In the genomic region with DNA sequence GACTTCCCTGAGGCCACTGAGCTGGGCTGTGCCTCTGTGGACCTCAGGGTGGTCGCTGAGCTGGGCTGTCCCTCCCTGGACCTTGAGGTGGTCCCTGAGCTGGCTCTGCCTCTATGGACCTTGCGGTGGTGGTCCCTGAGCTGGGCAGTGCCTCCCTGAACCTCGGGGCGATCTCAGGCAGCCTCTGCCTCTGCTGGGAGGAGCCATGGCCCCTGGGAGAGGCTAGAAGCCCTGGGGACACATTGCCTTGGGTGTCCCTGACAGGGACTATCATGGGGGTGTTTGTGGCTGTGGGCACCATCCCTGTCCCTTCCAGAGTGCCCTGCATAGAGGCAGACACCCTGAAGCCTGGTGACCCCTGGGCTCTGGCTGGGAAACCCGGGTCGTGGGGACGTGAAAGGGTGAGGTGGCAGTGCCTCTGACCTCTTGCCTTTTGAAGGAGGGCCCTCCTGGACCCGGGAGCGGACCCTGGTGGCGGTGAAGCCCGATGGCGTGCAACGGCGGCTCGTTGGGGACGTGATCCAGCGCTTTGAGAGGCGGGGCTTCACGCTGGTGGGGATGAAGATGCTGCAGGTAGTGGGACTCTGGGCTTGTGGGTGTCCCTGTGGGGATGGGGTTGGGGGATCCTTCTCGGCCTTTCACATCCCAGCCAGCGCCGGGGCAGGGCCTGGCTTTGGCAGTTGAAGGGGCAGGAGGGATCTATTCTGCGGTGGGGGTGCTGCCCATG, we compare ENCODE assay signal across 1 cellular context.
TF ChIP-seq lines count a peak whose summit lies in the region.

No MANE protein-coding gene starts in this region.

TF ChIP-seq in K562, 482 proteins besides CTCF, POLR2A, EP300 and RAD21 (continued from another document and continues in another):
- TF ChIP-seq, protein P1, sequence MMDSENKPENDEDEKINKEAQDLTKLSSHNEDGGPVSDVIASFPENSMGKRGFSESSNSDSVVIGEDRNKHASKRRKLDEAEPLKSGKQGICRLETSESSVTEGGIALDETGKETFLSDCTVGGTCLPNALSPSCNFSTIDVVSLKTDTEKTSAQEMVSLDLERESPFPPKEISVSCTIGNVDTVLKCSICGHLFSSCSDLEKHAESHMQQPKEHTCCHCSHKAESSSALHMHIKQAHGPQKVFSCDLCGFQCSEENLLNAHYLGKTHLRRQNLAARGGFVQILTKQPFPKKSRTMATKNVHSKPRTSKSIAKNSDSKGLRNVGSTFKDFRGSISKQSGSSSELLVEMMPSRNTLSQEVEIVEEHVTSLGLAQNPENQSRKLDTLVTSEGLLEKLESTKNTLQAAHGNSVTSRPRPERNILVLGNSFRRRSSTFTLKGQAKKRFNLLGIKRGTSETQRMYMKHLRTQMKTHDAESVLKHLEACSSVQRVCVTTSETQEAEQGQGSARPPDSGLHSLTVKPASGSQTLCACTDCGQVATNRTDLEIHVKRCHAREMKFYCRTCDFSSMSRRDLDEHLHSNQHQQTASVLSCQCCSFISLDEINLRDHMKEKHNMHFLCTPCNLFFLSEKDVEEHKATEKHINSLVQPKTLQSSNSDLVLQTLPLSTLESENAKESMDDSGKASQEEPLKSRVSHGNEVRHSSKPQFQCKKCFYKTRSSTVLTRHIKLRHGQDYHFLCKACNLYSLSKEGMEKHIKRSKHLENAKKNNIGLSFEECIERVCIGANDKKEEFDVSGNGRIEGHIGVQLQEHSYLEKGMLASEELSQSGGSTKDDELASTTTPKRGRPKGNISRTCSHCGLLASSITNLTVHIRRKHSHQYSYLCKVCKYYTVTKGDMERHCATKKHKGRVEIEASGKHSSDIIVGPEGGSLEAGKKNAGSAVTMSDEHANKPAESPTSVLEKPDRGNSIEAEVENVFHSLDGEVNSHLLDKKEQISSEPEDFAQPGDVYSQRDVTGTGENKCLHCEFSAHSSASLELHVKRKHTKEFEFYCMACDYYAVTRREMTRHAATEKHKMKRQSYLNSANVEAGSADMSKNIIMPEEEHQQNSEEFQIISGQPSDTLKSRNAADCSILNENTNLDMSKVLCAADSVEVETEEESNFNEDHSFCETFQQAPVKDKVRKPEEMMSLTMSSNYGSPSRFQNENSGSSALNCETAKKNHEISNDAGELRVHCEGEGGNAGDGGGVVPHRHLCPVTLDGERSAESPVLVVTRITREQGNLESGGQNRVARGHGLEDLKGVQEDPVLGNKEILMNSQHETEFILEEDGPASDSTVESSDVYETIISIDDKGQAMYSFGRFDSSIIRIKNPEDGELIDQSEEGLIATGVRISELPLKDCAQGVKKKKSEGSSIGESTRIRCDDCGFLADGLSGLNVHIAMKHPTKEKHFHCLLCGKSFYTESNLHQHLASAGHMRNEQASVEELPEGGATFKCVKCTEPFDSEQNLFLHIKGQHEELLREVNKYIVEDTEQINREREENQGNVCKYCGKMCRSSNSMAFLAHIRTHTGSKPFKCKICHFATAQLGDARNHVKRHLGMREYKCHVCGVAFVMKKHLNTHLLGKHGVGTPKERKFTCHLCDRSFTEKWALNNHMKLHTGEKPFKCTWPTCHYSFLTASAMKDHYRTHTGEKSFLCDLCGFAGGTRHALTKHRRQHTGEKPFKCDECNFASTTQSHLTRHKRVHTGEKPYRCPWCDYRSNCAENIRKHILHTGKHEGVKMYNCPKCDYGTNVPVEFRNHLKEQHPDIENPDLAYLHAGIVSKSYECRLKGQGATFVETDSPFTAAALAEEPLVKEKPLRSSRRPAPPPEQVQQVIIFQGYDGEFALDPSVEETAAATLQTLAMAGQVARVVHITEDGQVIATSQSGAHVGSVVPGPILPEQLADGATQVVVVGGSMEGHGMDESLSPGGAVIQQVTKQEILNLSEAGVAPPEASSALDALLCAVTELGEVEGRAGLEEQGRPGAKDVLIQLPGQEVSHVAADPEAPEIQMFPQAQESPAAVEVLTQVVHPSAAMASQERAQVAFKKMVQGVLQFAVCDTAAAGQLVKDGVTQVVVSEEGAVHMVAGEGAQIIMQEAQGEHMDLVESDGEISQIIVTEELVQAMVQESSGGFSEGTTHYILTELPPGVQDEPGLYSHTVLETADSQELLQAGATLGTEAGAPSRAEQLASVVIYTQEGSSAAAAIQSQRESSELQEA (IDR thresholded peaks at IDR 0.05; ENCODE audit: low read depth): peak; percentile 87
- no peak for TF ChIP-seq NR1H2 (CRISPR knock-in tag; IDR thresholded peaks at IDR 0.05)
- TF ChIP-seq CXXC5 (CRISPR knock-in tag; IDR thresholded peaks at IDR 0.05): 0 out of 2 replicates have a peak, but pooled peaks have one; percentile 20
- no peak for TF ChIP-seq ZNF212 (CRISPR knock-in tag; IDR thresholded peaks at IDR 0.05)
- no peak for TF ChIP-seq ZNF224 (CRISPR knock-in tag; IDR thresholded peaks at IDR 0.05)
- no peak for TF ChIP-seq NCOA4 (IDR thresholded peaks at IDR 0.05; ENCODE audit: partially characterized antibody)
- TF ChIP-seq, protein P2, sequence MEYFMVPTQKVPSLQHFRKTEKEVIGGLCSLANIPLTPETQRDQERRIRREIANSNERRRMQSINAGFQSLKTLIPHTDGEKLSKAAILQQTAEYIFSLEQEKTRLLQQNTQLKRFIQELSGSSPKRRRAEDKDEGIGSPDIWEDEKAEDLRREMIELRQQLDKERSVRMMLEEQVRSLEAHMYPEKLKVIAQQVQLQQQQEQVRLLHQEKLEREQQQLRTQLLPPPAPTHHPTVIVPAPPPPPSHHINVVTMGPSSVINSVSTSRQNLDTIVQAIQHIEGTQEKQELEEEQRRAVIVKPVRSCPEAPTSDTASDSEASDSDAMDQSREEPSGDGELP (CRISPR knock-in tag; IDR thresholded peaks at IDR 0.05; ENCODE audit: borderline replicate concordance): no peak
- no peak for TF ChIP-seq ZNF140 (CRISPR knock-in tag; IDR thresholded peaks at IDR 0.05)
- no peak for TF ChIP-seq SRSF1 (IDR thresholded peaks at IDR 0.05; ENCODE audit: low read depth, low read length)
- TF ChIP-seq, protein P3, sequence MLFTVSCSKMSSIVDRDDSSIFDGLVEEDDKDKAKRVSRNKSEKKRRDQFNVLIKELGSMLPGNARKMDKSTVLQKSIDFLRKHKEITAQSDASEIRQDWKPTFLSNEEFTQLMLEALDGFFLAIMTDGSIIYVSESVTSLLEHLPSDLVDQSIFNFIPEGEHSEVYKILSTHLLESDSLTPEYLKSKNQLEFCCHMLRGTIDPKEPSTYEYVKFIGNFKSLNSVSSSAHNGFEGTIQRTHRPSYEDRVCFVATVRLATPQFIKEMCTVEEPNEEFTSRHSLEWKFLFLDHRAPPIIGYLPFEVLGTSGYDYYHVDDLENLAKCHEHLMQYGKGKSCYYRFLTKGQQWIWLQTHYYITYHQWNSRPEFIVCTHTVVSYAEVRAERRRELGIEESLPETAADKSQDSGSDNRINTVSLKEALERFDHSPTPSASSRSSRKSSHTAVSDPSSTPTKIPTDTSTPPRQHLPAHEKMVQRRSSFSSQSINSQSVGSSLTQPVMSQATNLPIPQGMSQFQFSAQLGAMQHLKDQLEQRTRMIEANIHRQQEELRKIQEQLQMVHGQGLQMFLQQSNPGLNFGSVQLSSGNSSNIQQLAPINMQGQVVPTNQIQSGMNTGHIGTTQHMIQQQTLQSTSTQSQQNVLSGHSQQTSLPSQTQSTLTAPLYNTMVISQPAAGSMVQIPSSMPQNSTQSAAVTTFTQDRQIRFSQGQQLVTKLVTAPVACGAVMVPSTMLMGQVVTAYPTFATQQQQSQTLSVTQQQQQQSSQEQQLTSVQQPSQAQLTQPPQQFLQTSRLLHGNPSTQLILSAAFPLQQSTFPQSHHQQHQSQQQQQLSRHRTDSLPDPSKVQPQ (CRISPR knock-in tag; IDR thresholded peaks at IDR 0.05; ENCODE audit: borderline replicate concordance): no peak
- TF ChIP-seq GABPA (tag; conservative IDR thresholded peaks at IDR 0.05; ENCODE audit: low read depth): no peak
- TF ChIP-seq MBD2 (IDR thresholded peaks at IDR 0.05; ENCODE audit: borderline replicate concordance, low read depth): no peak
- TF ChIP-seq HDAC1 (IDR thresholded peaks at IDR 0.05): no peak
- no peak for TF ChIP-seq RNF2 (IDR thresholded peaks at IDR 0.05)
- TF ChIP-seq GATAD2B (IDR thresholded peaks at IDR 0.05; ENCODE audit: borderline replicate concordance): no peak
- TF ChIP-seq ZBTB17 (CRISPR knock-in tag; IDR thresholded peaks at IDR 0.05): no peak
- TF ChIP-seq POU5F1 (IDR thresholded peaks at IDR 0.05; ENCODE audit: borderline replicate concordance, low read depth, low read length, partially characterized antibody): no peak
- TF ChIP-seq, protein P4, sequence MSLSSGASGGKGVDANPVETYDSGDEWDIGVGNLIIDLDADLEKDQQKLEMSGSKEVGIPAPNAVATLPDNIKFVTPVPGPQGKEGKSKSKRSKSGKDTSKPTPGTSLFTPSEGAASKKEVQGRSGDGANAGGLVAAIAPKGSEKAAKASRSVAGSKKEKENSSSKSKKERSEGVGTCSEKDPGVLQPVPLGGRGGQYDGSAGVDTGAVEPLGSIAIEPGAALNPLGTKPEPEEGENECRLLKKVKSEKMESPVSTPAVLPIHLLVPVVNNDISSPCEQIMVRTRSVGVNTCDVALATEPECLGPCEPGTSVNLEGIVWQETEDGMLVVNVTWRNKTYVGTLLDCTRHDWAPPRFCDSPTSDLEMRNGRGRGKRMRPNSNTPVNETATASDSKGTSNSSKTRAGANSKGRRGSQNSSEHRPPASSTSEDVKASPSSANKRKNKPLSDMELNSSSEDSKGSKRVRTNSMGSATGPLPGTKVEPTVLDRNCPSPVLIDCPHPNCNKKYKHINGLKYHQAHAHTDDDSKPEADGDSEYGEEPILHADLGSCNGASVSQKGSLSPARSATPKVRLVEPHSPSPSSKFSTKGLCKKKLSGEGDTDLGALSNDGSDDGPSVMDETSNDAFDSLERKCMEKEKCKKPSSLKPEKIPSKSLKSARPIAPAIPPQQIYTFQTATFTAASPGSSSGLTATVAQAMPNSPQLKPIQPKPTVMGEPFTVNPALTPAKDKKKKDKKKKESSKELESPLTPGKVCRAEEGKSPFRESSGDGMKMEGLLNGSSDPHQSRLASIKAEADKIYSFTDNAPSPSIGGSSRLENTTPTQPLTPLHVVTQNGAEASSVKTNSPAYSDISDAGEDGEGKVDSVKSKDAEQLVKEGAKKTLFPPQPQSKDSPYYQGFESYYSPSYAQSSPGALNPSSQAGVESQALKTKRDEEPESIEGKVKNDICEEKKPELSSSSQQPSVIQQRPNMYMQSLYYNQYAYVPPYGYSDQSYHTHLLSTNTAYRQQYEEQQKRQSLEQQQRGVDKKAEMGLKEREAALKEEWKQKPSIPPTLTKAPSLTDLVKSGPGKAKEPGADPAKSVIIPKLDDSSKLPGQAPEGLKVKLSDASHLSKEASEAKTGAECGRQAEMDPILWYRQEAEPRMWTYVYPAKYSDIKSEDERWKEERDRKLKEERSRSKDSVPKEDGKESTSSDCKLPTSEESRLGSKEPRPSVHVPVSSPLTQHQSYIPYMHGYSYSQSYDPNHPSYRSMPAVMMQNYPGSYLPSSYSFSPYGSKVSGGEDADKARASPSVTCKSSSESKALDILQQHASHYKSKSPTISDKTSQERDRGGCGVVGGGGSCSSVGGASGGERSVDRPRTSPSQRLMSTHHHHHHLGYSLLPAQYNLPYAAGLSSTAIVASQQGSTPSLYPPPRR (CRISPR knock-in tag; IDR thresholded peaks at IDR 0.05; ENCODE audit: borderline replicate concordance): no peak
- TF ChIP-seq, protein P5, sequence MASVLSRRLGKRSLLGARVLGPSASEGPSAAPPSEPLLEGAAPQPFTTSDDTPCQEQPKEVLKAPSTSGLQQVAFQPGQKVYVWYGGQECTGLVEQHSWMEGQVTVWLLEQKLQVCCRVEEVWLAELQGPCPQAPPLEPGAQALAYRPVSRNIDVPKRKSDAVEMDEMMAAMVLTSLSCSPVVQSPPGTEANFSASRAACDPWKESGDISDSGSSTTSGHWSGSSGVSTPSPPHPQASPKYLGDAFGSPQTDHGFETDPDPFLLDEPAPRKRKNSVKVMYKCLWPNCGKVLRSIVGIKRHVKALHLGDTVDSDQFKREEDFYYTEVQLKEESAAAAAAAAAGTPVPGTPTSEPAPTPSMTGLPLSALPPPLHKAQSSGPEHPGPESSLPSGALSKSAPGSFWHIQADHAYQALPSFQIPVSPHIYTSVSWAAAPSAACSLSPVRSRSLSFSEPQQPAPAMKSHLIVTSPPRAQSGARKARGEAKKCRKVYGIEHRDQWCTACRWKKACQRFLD (CRISPR knock-in tag; IDR thresholded peaks at IDR 0.05): no peak
- TF ChIP-seq PHB (CRISPR knock-in tag; IDR thresholded peaks at IDR 0.05): no peak
- no peak for TF ChIP-seq ZNF583 (CRISPR knock-in tag; IDR thresholded peaks at IDR 0.05)
- no peak for TF ChIP-seq ZNF354B (CRISPR knock-in tag; IDR thresholded peaks at IDR 0.05)
- TF ChIP-seq ZNF347 (CRISPR knock-in tag; IDR thresholded peaks at IDR 0.05; ENCODE audit: low read depth): no peak
- TF ChIP-seq YY1 (IDR thresholded peaks at IDR 0.05; ENCODE audit: borderline replicate concordance in 1 of 3, control insufficient read depth in 1 of 3, extremely low read depth in 1 of 3, insufficient read depth in 3 of 3, insufficient read length in 1 of 3, insufficient replicate concordance in 2 of 3, low read depth in 1 of 3, low read length in 2 of 3): peak in 1 of 3 experiments; percentile 13
- no peak for TF ChIP-seq XRCC3 (IDR thresholded peaks at IDR 0.05)
- TF ChIP-seq PRPF4 (IDR thresholded peaks at IDR 0.05; ENCODE audit: insufficient read depth, low read depth, low read length, poor library complexity, severe bottlenecking): no peak
- TF ChIP-seq U2AF1 (optimal IDR thresholded peaks at IDR 0.05; ENCODE audit: low read depth, low read length): no peak
- TF ChIP-seq, protein P6, sequence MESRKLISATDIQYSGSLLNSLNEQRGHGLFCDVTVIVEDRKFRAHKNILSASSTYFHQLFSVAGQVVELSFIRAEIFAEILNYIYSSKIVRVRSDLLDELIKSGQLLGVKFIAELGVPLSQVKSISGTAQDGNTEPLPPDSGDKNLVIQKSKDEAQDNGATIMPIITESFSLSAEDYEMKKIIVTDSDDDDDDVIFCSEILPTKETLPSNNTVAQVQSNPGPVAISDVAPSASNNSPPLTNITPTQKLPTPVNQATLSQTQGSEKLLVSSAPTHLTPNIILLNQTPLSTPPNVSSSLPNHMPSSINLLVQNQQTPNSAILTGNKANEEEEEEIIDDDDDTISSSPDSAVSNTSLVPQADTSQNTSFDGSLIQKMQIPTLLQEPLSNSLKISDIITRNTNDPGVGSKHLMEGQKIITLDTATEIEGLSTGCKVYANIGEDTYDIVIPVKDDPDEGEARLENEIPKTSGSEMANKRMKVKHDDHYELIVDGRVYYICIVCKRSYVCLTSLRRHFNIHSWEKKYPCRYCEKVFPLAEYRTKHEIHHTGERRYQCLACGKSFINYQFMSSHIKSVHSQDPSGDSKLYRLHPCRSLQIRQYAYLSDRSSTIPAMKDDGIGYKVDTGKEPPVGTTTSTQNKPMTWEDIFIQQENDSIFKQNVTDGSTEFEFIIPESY (CRISPR knock-in tag; IDR thresholded peaks at IDR 0.05): 0 out of 2 replicates have a peak, but pooled peaks have one; percentile 66
